Comparison of ENCODE assay signal across 18 cellular contexts in genomic region chr2:188668017-188668663, GRCh38.
A peak's percentile ranks its signal among the peaks of the same experiment; 100 is the strongest.
DNase-seq lines count a peak whose midpoint lies in the region; ATAC-seq and TF ChIP-seq lines count a peak whose summit lies in the region.
"Had no signal": no experiment of that assay in that cellular context is flagged by ENCODE, and none has a peak within 500 bp of the region (broad histone marks: within the 10 kb centered on the region; RNA-seq: fewer than 3 reads in every experiment).

No MANE protein-coding gene starts in this region.

- DNase-seq in ACHN = peak; percentile 25
- DNase-seq in cardiac fibroblast (ENCODE audit: low read depth in 2 of 2) = peak; percentile 91 to 93
- peak; percentile 77 for DNase-seq in mesenchymal stem cell
- no peak for DNase-seq in adrenal gland
- no peak for DNase-seq in activated T-cell treated with anti-CD3 and anti-CD28 coated beads, Interleukin-2, amount 50 U/mL, for 72 hours
- no peak for DNase-seq in activated CD4-positive, alpha-beta T cell treated with anti-CD3 and anti-CD28 coated beads, Interleukin-2, amount 50 U/mL, for 48 hours
- no peak for DNase-seq in endothelial cell (ENCODE audit: low spot score)
- DNase-seq: activated CD4-positive, alpha-beta T cell treated with anti-CD3 and anti-CD28 coated beads, Interleukin-2, amount 50 U/mL, for 1 hour; activated naive CD4-positive, alpha-beta T cell; dermis blood vessel endothelial cell; GF-D8; hippocampal formation; mesendoderm; NCI-H1694; T-cell; tibial artery had no signal

- TF ChIP-seq EP300 in Ishikawa (IDR thresholded peaks at IDR 0.05; ENCODE audit: borderline replicate concordance) = peak; percentile 33; the same call in 1 of the 2 replicates

- H3K4me1 ChIP-seq in mesenchymal stem cell (ENCODE audit: control insufficient read depth, insufficient read depth, low read depth, low read length) (no peaks in the 10 kb centered on the region), adrenal gland (replicated peaks in 1 of 2) (no peaks in the 10 kb centered on the region)
- H3K4me1 ChIP-seq: BLaER1 had no signal

- H2AK5ac ChIP-seq in mesenchymal stem cell (ENCODE audit: low read length, severe bottlenecking) = no peak overlapping the region

- H3K4me3 ChIP-seq in cardiac fibroblast (replicated peaks in 1 of 2; ENCODE audit: low read depth in 2 of 2, low read length in 2 of 2) (no peak overlapping the region), mesenchymal stem cell (ENCODE audit: insufficient read depth in 1 of 2, low read depth in 1 of 2, low read length in 2 of 2) (no peak overlapping the region), adrenal gland (no peak overlapping the region)
- H3K4me3 ChIP-seq: BLaER1, tibial artery had no signal

- TF ChIP-seq RAD21 in Ishikawa (IDR thresholded peaks at IDR 0.05; ENCODE audit: low read depth) = no peak

- no peaks in the 10 kb centered on the region for H3K79me1 ChIP-seq in mesenchymal stem cell (replicated peaks; ENCODE audit: low read length, poor library complexity, severe bottlenecking)

- 59% methylated on average over 2 of the region's 3 CpGs for WGBS in mesenchymal stem cell
- 61 to 73% (median 67%) methylated on average over 3 of the region's 3 CpGs for WGBS in adrenal gland, 4 donors

- no peak overlapping the region for H2AFZ ChIP-seq in mesenchymal stem cell (ENCODE audit: low read depth, low read length)

- H2BK12ac ChIP-seq in mesenchymal stem cell (ENCODE audit: low read length in 2 of 2) = no peak overlapping the region

- no peak for TF ChIP-seq POLR2A in adrenal gland (IDR thresholded peaks at IDR 0.05)

- H3K27me3 ChIP-seq in mesenchymal stem cell (ENCODE audit: control insufficient read depth in 1 of 2, insufficient read depth in 1 of 2, low read length in 2 of 2) = no peaks in the 10 kb centered on the region
- H3K27me3 ChIP-seq in adrenal gland = no peaks in the 10 kb centered on the region
- H3K27me3 ChIP-seq: BLaER1, tibial artery had no signal

- no peak overlapping the region for H4K91ac ChIP-seq in mesenchymal stem cell (ENCODE audit: low read length)

- no peak overlapping the region for H3K27ac Mint-ChIP-seq in activated T-cell treated with anti-CD3 and anti-CD28 coated beads, Interleukin-2, amount 50 U/mL, for 72 hours
- H3K27ac Mint-ChIP-seq in endothelial cell (ENCODE audit: unreplicated experiment) = no peak overlapping the region
- H3K27ac Mint-ChIP-seq: T-cell had no signal

- H3K4me1 Mint-ChIP-seq in activated T-cell treated with anti-CD3 and anti-CD28 coated beads, Interleukin-2, amount 50 U/mL, for 72 hours (ENCODE audit: low read depth) = no peaks in the 10 kb centered on the region
- no peaks in the 10 kb centered on the region for H3K4me1 Mint-ChIP-seq in endothelial cell (ENCODE audit: unreplicated experiment)
- H3K4me1 Mint-ChIP-seq: T-cell had no signal

- no peaks in the 10 kb centered on the region for H3K36me3 ChIP-seq in mesenchymal stem cell (ENCODE audit: control insufficient read depth in 1 of 2, insufficient read depth in 2 of 2, low read depth in 1 of 2, low read length in 2 of 2)
- H3K36me3 ChIP-seq in adrenal gland (replicated peaks in 1 of 2) = no peaks in the 10 kb centered on the region
- H3K36me3 ChIP-seq: BLaER1, tibial artery had no signal

- H2BK5ac ChIP-seq in mesenchymal stem cell (ENCODE audit: low read depth, low read length, poor library complexity, severe bottlenecking) = peak overlapping the region; percentile 66

- peak overlapping the region; percentile 46 for H3K9ac ChIP-seq in mesenchymal stem cell (ENCODE audit: low read length)
- H3K9ac ChIP-seq: BLaER1 had no signal

- H3K18ac ChIP-seq in mesenchymal stem cell (ENCODE audit: low read depth in 1 of 2, low read length in 2 of 2) = no peak overlapping the region

- no peaks in the 10 kb centered on the region for H3K9me3 Mint-ChIP-seq in activated T-cell treated with anti-CD3 and anti-CD28 coated beads, Interleukin-2, amount 50 U/mL, for 72 hours
- H3K9me3 Mint-ChIP-seq in endothelial cell (ENCODE audit: unreplicated experiment) = no peaks in the 10 kb centered on the region

- H3K4ac ChIP-seq in mesenchymal stem cell (ENCODE audit: low read depth in 1 of 2, low read length in 2 of 2) = no peak overlapping the region

- no peak for ATAC-seq in activated T-cell treated with anti-CD3 and anti-CD28 coated beads, Interleukin-2, amount 50 U/mL, for 72 hours (replicated peaks in 1 of 2)
- ATAC-seq: T-cell had no signal

- H4K8ac ChIP-seq in mesenchymal stem cell (ENCODE audit: low read length) = no peak overlapping the region

- TF ChIP-seq CTCF in cardiac fibroblast (IDR thresholded peaks at IDR 0.05; ENCODE audit: low read depth, low read length) = no peak
- TF ChIP-seq CTCF in adrenal gland (IDR thresholded peaks at IDR 0.05) = no peak
- TF ChIP-seq CTCF in endothelial cell (IDR thresholded peaks at IDR 0.05; ENCODE audit: unreplicated experiment) = no peak

- no peaks in the 10 kb centered on the region for H3K36me3 Mint-ChIP-seq in activated T-cell treated with anti-CD3 and anti-CD28 coated beads, Interleukin-2, amount 50 U/mL, for 72 hours (ENCODE audit: insufficient read depth in 2 of 2)
- H3K36me3 Mint-ChIP-seq in endothelial cell (ENCODE audit: low read depth, unreplicated experiment) = no peaks in the 10 kb centered on the region
- H3K36me3 Mint-ChIP-seq: T-cell had no signal

- peak overlapping the region; percentile 11 for H3K4me2 ChIP-seq in mesenchymal stem cell (ENCODE audit: low read length, poor library complexity, severe bottlenecking)
- H3K4me2 ChIP-seq: BLaER1 had no signal

- H3K27ac ChIP-seq in mesenchymal stem cell (ENCODE audit: low read length, poor library complexity, severe bottlenecking) (peak overlapping the region; percentile 86), adrenal gland (no peak overlapping the region)
- H3K27ac ChIP-seq: BLaER1, tibial artery had no signal

- no peak overlapping the region for H2BK15ac ChIP-seq in mesenchymal stem cell (ENCODE audit: low read depth, poor library complexity, severe bottlenecking)

- H3K23ac ChIP-seq in mesenchymal stem cell (ENCODE audit: low read length in 2 of 2) = no peak overlapping the region

- no peak overlapping the region for H3K4me3 Mint-ChIP-seq in activated T-cell treated with anti-CD3 and anti-CD28 coated beads, Interleukin-2, amount 50 U/mL, for 72 hours
- no peak overlapping the region for H3K4me3 Mint-ChIP-seq in endothelial cell (ENCODE audit: unreplicated experiment)
- H3K4me3 Mint-ChIP-seq: T-cell had no signal

- H3K27me3 Mint-ChIP-seq in activated T-cell treated with anti-CD3 and anti-CD28 coated beads, Interleukin-2, amount 50 U/mL, for 72 hours (ENCODE audit: low read depth) = no peaks in the 10 kb centered on the region
- no peaks in the 10 kb centered on the region for H3K27me3 Mint-ChIP-seq in endothelial cell (ENCODE audit: unreplicated experiment)
- H3K27me3 Mint-ChIP-seq: T-cell had no signal

- intact Hi-C loops in adrenal gland (cut with DNase I) = no loop called here

- in situ Hi-C loops in ACHN (cut with HindIII; ENCODE audit: low pct_ligation_motif_present, low pct_unique_long_range_greater_than_20kb, low sequenced_read_pairs) = no loop called here

- H2BK120ac ChIP-seq in mesenchymal stem cell (ENCODE audit: low read depth, low read length) = no peak overlapping the region

- no peaks in the 10 kb centered on the region for H3K9me3 ChIP-seq in mesenchymal stem cell (ENCODE audit: control insufficient read depth, low read length)
- no peaks in the 10 kb centered on the region for H3K9me3 ChIP-seq in adrenal gland (replicated peaks in 1 of 3)
- H3K9me3 ChIP-seq: BLaER1, tibial artery had no signal

- H3K14ac ChIP-seq in mesenchymal stem cell (ENCODE audit: low read length in 2 of 2) = no peak overlapping the region

TF ChIP-seq in Ishikawa, 13 proteins besides CTCF, POLR2A, EP300 and RAD21 (continues in another document):
- TF ChIP-seq CEBPB (IDR thresholded peaks at IDR 0.05) (peak; percentile 46; the same call in 1 of the 2 replicates), EGR1 (IDR thresholded peaks at IDR 0.05) (no peak), USF1 (IDR thresholded peaks at IDR 0.05) (no peak), TAF1 (IDR thresholded peaks at IDR 0.05; ENCODE audit: low read depth) (no peak), ZBTB7A (IDR thresholded peaks at IDR 0.05; ENCODE audit: low read depth) (no peak), MAX (IDR thresholded peaks at IDR 0.05) (no peak), YY1 (IDR thresholded peaks at IDR 0.05; ENCODE audit: low read depth) (no peak), TEAD4 (IDR thresholded peaks at IDR 0.05) (no peak), NFIC (IDR thresholded peaks at IDR 0.05) (peak; percentile 69), TCF12 (IDR thresholded peaks at IDR 0.05; ENCODE audit: low read depth) (no peak), CREB1 (IDR thresholded peaks at IDR 0.05; ENCODE audit: low read depth) (no peak), FOXM1 (IDR thresholded peaks at IDR 0.05; ENCODE audit: borderline replicate concordance, low read depth) (no peak)

Comparison
In these comparisons a context has a peak if more than half of its experiments do, and no peak if none do; other contexts are left out.
1. DNase-seq: peak in ACHN (single experiment), cardiac fibroblast (2 of 2) and mesenchymal stem cell (single experiment); none in adrenal gland (0 of 7), activated T-cell treated with anti-CD3 and anti-CD28 coated beads, Interleukin-2, amount 50 U/mL, for 72 hours (0 of 2), activated CD4-positive, alpha-beta T cell treated with anti-CD3 and anti-CD28 coated beads, Interleukin-2, amount 50 U/mL, for 48 hours (0 of 2) and endothelial cell (single experiment).